ENCODE assay signal across 12 cellular contexts in the genomic region with DNA sequence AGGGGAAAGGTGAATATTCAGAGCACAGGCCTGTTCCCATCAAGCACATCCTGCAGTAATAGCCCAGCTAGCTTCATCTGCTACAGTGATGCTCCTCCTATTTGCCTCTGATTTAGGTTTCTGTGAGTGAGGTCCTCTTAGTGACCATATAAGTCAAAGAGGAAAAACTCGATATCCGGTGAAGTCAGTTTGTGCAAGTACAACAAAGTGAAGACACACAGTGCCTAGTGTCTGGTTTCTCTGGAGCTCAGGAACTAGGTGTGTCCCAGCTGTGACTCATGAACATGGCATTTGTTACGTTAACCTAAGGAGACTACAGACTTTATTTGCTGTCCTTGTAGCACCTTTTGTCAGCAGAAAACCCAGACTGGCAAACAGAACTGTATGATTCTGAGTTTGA. TPM values are rescaled to one million over a fixed set of nuclear protein-coding genes. Genes with fewer than 3 reads are reported as not detected.
A peak's percentile ranks its signal among the peaks of the same experiment; 100 is the strongest.
DNase-seq lines count a peak whose midpoint lies in the region; ATAC-seq, FAIRE-seq and TF ChIP-seq lines count a peak whose summit lies in the region.
"Had no signal": no experiment of that assay in that cellular context is flagged by ENCODE, and none has a peak within 500 bp of the region (broad histone marks: within the 10 kb centered on the region; RNA-seq: fewer than 3 reads in every experiment).

No MANE protein-coding gene starts in this region.

- H3K36me3 Mint-ChIP-seq in CD4-positive, alpha-beta memory T cell: no peaks in the 10 kb centered on the region
- H3K36me3 Mint-ChIP-seq in activated CD4-positive, alpha-beta T cell treated with anti-CD3 and anti-CD28 coated beads, Interleukin-2, amount 10 ng/mL, durations not matched to agents 7 days and 5 days (ENCODE audit: low read depth): no peaks in the 10 kb centered on the region
- H3K36me3 Mint-ChIP-seq: CD8-positive, alpha-beta memory T cell had no signal

- no peak overlapping the region for H3K23ac ChIP-seq in IMR-90 (ENCODE audit: low read depth, low read length)

- FAIRE-seq in bronchial epithelial cell (lab: Jason Lieb, UNC): peak; percentile 97

- no peak overlapping the region for H3K9ac ChIP-seq in IMR-90 (ENCODE audit: low read depth, low read length)

- H3K4me3 Mint-ChIP-seq in CD4-positive, alpha-beta memory T cell: no peak overlapping the region
- no peak overlapping the region for H3K4me3 Mint-ChIP-seq in activated CD4-positive, alpha-beta T cell treated with anti-CD3 and anti-CD28 coated beads, Interleukin-2, amount 10 ng/mL, durations not matched to agents 7 days and 5 days

- BruUV-seq in IMR-90 (replicated peaks; lab: Mats Ljungman, UMichigan): no TSS peak

- intact Hi-C loops in IMR-90 (cut with micrococcal nuclease): no loop called here
- intact Hi-C loops in CD4-positive, alpha-beta memory T cell (cut with micrococcal nuclease): no loop called here

- no peak overlapping the region for H3K4me3 ChIP-seq in AG10803 (ENCODE audit: low read length)
- H3K4me3 ChIP-seq in IMR-90 (ENCODE audit: insufficient read depth, low read depth, low read length): no peak overlapping the region
- H3K4me3 ChIP-seq in bronchial epithelial cell (ENCODE audit: low read depth, low read length): no peak overlapping the region
- H3K4me3 ChIP-seq in lung: no peak overlapping the region
- H3K4me3 ChIP-seq in CD4-positive, alpha-beta memory T cell (ENCODE audit: low read length in 2 of 2): no peak overlapping the region

- in situ Hi-C loops in IMR-90 (cut with MboI; ENCODE audit: low sequenced_read_pairs): no loop called here

- no peak overlapping the region for H2BK5ac ChIP-seq in IMR-90 (ENCODE audit: low read depth, low read length, poor library complexity, severe bottlenecking)

- H4K8ac ChIP-seq in IMR-90 (ENCODE audit: low read depth in 2 of 2, low read length in 2 of 2): no peak overlapping the region

- no peaks in the 10 kb centered on the region for H3K9me1 ChIP-seq in IMR-90 (ENCODE audit: insufficient read depth, low read length)

- H2BK15ac ChIP-seq in IMR-90 (ENCODE audit: low read depth, low read length): peak overlapping the region; percentile 19; the same call in 1 of the 3 replicates

- peaks cover 0 to 6% (median under 1%) of the 10 kb centered on the region in 8 donors for H3K9me3 Mint-ChIP-seq in CD4-positive, alpha-beta memory T cell
- H3K9me3 Mint-ChIP-seq in activated CD4-positive, alpha-beta T cell treated with anti-CD3 and anti-CD28 coated beads, Interleukin-2, amount 10 ng/mL, durations not matched to agents 7 days and 5 days: peaks cover 3% of the 10 kb centered on the region

- 94% methylated on average over 2 of the region's 3 CpGs; no CpG with 5 or more reads in 1 of the 2 experiments for WGBS in IMR-90 (ENCODE audit: extremely low coverage in 2 of 2, insufficient read length in 1 of 2), 2 experiments
- 54 to 76% methylated on average over 3 of the region's 3 CpGs for WGBS in lung, 2 donors

- no peaks in the 10 kb centered on the region; the same call in 1 of the 2 replicates for H3K4me1 ChIP-seq in IMR-90 (ENCODE audit: control insufficient read depth, insufficient read depth, low read length)
- no peaks in the 10 kb centered on the region for H3K4me1 ChIP-seq in lung (ENCODE audit: control insufficient read depth in 2 of 2, insufficient read depth in 2 of 2, low read length in 2 of 2)
- H3K4me1 ChIP-seq in CD4-positive, alpha-beta memory T cell (ENCODE audit: insufficient read depth, low read length): no peaks in the 10 kb centered on the region

- H2AK9ac ChIP-seq in IMR-90 (replicated peaks; ENCODE audit: low read depth, low read length, poor library complexity): no peak overlapping the region

- H4K20me1 ChIP-seq in IMR-90 (ENCODE audit: insufficient read depth, low read length): no peaks in the 10 kb centered on the region

- no peak overlapping the region for H4K5ac ChIP-seq in IMR-90 (ENCODE audit: low read depth, low read length)

- no peaks in the 10 kb centered on the region for H3K79me1 ChIP-seq in IMR-90 (ENCODE audit: low read depth in 1 of 2, low read length in 2 of 2)

- H3K27me3 ChIP-seq in IMR-90 (ENCODE audit: control insufficient read depth, insufficient read depth, low read length) (no peaks in the 10 kb centered on the region), bronchial epithelial cell (ENCODE audit: control insufficient read depth, insufficient read depth, low read length) (no peaks in the 10 kb centered on the region), lung (ENCODE audit: control insufficient read depth, insufficient read depth) (no peaks in the 10 kb centered on the region)
- H3K27me3 ChIP-seq in CD4-positive, alpha-beta memory T cell (ENCODE audit: insufficient read depth, low read length): no peaks in the 10 kb centered on the region

- no peak overlapping the region for H2BK20ac ChIP-seq in IMR-90 (ENCODE audit: low read depth, low read length)

- H3K14ac ChIP-seq in IMR-90 (replicated peaks; ENCODE audit: low read depth, low read length): peak overlapping the region; percentile 23

- H4K91ac ChIP-seq in IMR-90 (ENCODE audit: insufficient read depth, low read depth, low read length): no peak overlapping the region

- dilution Hi-C loops in IMR-90 (cut with HindIII; ENCODE audit: low sequenced_read_pairs, unreplicated experiment): no loop called here

- H3K27ac Mint-ChIP-seq in CD4-positive, alpha-beta memory T cell: no peak overlapping the region
- no peak overlapping the region for H3K27ac Mint-ChIP-seq in activated CD4-positive, alpha-beta T cell treated with anti-CD3 and anti-CD28 coated beads, Interleukin-2, amount 10 ng/mL, durations not matched to agents 7 days and 5 days

- no peaks in the 10 kb centered on the region for H3K36me3 ChIP-seq in IMR-90 (ENCODE audit: control insufficient read depth, insufficient read depth, low read length)
- no peaks in the 10 kb centered on the region for H3K36me3 ChIP-seq in bronchial epithelial cell (ENCODE audit: control insufficient read depth, insufficient read depth, low read length)
- no peaks in the 10 kb centered on the region for H3K36me3 ChIP-seq in lung (ENCODE audit: control insufficient read depth in 2 of 2, insufficient read depth in 2 of 2, low read length in 2 of 2)
- no peaks in the 10 kb centered on the region for H3K36me3 ChIP-seq in CD4-positive, alpha-beta memory T cell (ENCODE audit: insufficient read depth, low read length)

- 0 out of 2 replicates have a peak overlapping the region, but pooled peaks have one; percentile 20 for H2BK120ac ChIP-seq in IMR-90 (ENCODE audit: low read depth, low read length)

- H3K4me1 Mint-ChIP-seq in CD4-positive, alpha-beta memory T cell: no peaks in the 10 kb centered on the region
- H3K4me1 Mint-ChIP-seq in activated CD4-positive, alpha-beta T cell treated with anti-CD3 and anti-CD28 coated beads, Interleukin-2, amount 10 ng/mL, durations not matched to agents 7 days and 5 days: no peaks in the 10 kb centered on the region
- H3K4me1 Mint-ChIP-seq: CD8-positive, alpha-beta memory T cell had no signal

- no peak for TF ChIP-seq CTCF in AG10803 (conservative IDR thresholded peaks at IDR 0.05; ENCODE audit: low read length)
- TF ChIP-seq CTCF in IMR-90 (conservative IDR thresholded peaks at IDR 0.05; ENCODE audit: low read depth, low read length): no peak
- no peak for TF ChIP-seq CTCF in bronchial epithelial cell (IDR thresholded peaks at IDR 0.05; ENCODE audit: insufficient read depth, low read length, severe bottlenecking)
- TF ChIP-seq CTCF in lung (IDR thresholded peaks at IDR 0.05; ENCODE audit: control extremely low read depth, extremely low read depth): no peak

- H3K27me3 Mint-ChIP-seq in CD4-positive, alpha-beta memory T cell: peaks cover 22 to 25% of the 10 kb centered on the region in 2 donors
- H3K27me3 Mint-ChIP-seq in activated CD4-positive, alpha-beta T cell treated with anti-CD3 and anti-CD28 coated beads, Interleukin-2, amount 10 ng/mL, durations not matched to agents 7 days and 5 days: peaks cover 6% of the 10 kb centered on the region

- no peaks in the 10 kb centered on the region for H3K9me3 ChIP-seq in IMR-90 (ENCODE audit: control insufficient read depth, insufficient read depth, low read length)
- H3K9me3 ChIP-seq in lung (ENCODE audit: control insufficient read depth in 2 of 2, insufficient read depth in 1 of 2, low read length in 1 of 2): peaks cover 0 to 1% of the 10 kb centered on the region in 2 donors
- H3K9me3 ChIP-seq in CD4-positive, alpha-beta memory T cell (ENCODE audit: control insufficient read depth in 1 of 2, low read length in 2 of 2): no peaks in the 10 kb centered on the region

- peak overlapping the region; percentile 57 for H2AFZ ChIP-seq in IMR-90 (replicated peaks; ENCODE audit: low read length, poor library complexity)

- no peak overlapping the region for H2AK5ac ChIP-seq in IMR-90 (ENCODE audit: low read depth, low read length)

- H3K4me2 ChIP-seq in IMR-90 (ENCODE audit: low read depth, low read length): no peak overlapping the region

- TF ChIP-seq RAD21 in IMR-90 (IDR thresholded peaks at IDR 0.05; ENCODE audit: low read length): no peak

- CTCF ChIA-PET in IMR-90 (lab: Yijun Ruan, JAX): interaction anchor here (0.6 to 0.9 kb wide), 2 partner anchors 10 to 1472 kb away, joined by 3 to 4 read pairs; no protein-coding TSS in a partner anchor
- CTCF ChIA-PET in CD4-positive, alpha-beta memory T cell (lab: Charles Lee; ENCODE audit: partially characterized antibody): no interaction called here
- CTCF ChIA-PET in activated CD4-positive, alpha-beta T cell treated with anti-CD3 and anti-CD28 coated beads, Interleukin-2, amount 10 ng/mL, durations not matched to agents 7 days and 5 days (lab: Charles Lee): no interaction called here

- no peak overlapping the region for H3K18ac ChIP-seq in IMR-90 (ENCODE audit: low read depth, low read length)

- TF ChIP-seq POLR2A in IMR-90 (IDR thresholded peaks at IDR 0.05; ENCODE audit: low read depth, low read length): no peak

- DNase-seq in AG10803 (ENCODE audit: low read depth) (peak; percentile 58), IMR-90 (peak; percentile 52), bronchial epithelial cell (ENCODE audit: low read depth) (peak; percentile 100), lung (ENCODE audit: low spot score) (peak; percentile 50), NCI-H774 (lab: John Stamatoyannopoulos, UW) (no peak)
- DNase-seq in CD4-positive, alpha-beta memory T cell: no peak
- no peak for DNase-seq in activated CD4-positive, alpha-beta T cell treated with anti-CD3 and anti-CD28 coated beads, Interleukin-2, amount 10 ng/mL, durations not matched to agents 7 days and 5 days
- DNase-seq: CD8-positive, alpha-beta memory T cell; glutamatergic neuron; NCI-H187; nucleus accumbens had no signal

- no peak overlapping the region for H3K56ac ChIP-seq in IMR-90 (ENCODE audit: extremely low read depth, insufficient read depth, low read length)

- POLR2A ChIA-PET in IMR-90 (lab: Charles Lee; ENCODE audit: unreplicated experiment): no interaction called here
- POLR2A ChIA-PET in CD4-positive, alpha-beta memory T cell (lab: Charles Lee; ENCODE audit: partially characterized antibody): no interaction called here
- POLR2A ChIA-PET in activated CD4-positive, alpha-beta T cell treated with anti-CD3 and anti-CD28 coated beads, Interleukin-2, amount 10 ng/mL, durations not matched to agents 7 days and 5 days (lab: Charles Lee): no interaction called here

- H3K27ac ChIP-seq in IMR-90 (ENCODE audit: insufficient read depth, low read length) (no peak overlapping the region), lung (ENCODE audit: low read depth in 1 of 2, low read length in 1 of 2) (no peak overlapping the region)
- H3K27ac ChIP-seq in CD4-positive, alpha-beta memory T cell (ENCODE audit: low read depth, low read length): no peak overlapping the region

- H3K4ac ChIP-seq in IMR-90 (ENCODE audit: low read depth, low read length): peak overlapping the region; percentile 9; the same call in 1 of the 2 replicates

- ATAC-seq in IMR-90 (ENCODE audit: low read depth) (no peak), lung (ENCODE audit: insufficient read depth, low FRiP score) (peak; percentile 84), GM21619 (IDR thresholded peaks at IDR 0.05; ENCODE audit: unreplicated experiment) (no peak)

RNA-seq across cellular contexts. Expression of a gene that starts 33.9 kb away (rescaled TPM):
- total RNA-seq in IMR-90 (2012; rRNA removed) (5.6 and 8.6 TPM in 2 replicates), bronchial epithelial cell (2.9 and 9.7 TPM in 2 replicates), lung (100 to 1,000 TPM in 1 of 2 donors, 10 to 100 TPM in 1; 18.9 to 112 TPM)
- polyA plus RNA-seq in IMR-90 (2012; rRNA removed) (8.5 and 9.0 TPM in 2 replicates), lung (10 to 100 TPM; 18.4 to 61.7 TPM)
- 3.2 and 5.6 TPM in 2 replicates for polyA plus RNA-seq in IMR-90 (2012; cell fraction: cytosol; rRNA removed)
- 7.5 and 15.6 TPM in 2 replicates for polyA plus RNA-seq in IMR-90 (2012; cell fraction: nucleus; rRNA removed; ENCODE audit: low replicate concordance)
- under 1 TPM; 0.15 to 0.28 TPM for total RNA-seq in CD4-positive, alpha-beta memory T cell
- not detected for polyA plus RNA-seq in CD4-positive, alpha-beta memory T cell
- under 1 TPM in 1 of 2 experiments, not detected in 1; 0.10 TPM for total RNA-seq in activated CD4-positive, alpha-beta T cell treated with anti-CD3 and anti-CD28 coated beads, Interleukin-2, amount 10 ng/mL, durations not matched to agents 7 days and 5 days
- polyA plus RNA-seq: CD8-positive, alpha-beta memory T cell had no signal

Comparison
In these comparisons a context has a peak if more than half of its experiments do, and no peak if none do; other contexts are left out.
1. DNase-seq: peak in AG10803 (single experiment), IMR-90 (single experiment), bronchial epithelial cell (single experiment) and lung (single experiment); none in CD4-positive, alpha-beta memory T cell (0 of 5), activated CD4-positive, alpha-beta T cell treated with anti-CD3 and anti-CD28 coated beads, Interleukin-2, amount 10 ng/mL, durations not matched to agents 7 days and 5 days (single experiment) and NCI-H774 (single experiment).